ENCODE assay signal across 13 cellular contexts in genomic region chr15:34334676-34335075, GRCh38. TPM values are rescaled to one million over a fixed set of nuclear protein-coding genes. Genes with fewer than 3 reads are reported as not detected.
DNase-seq lines count a peak whose midpoint lies in the region; ATAC-seq and TF ChIP-seq lines count a peak whose summit lies in the region.
"Had no signal": no experiment of that assay in that cellular context is flagged by ENCODE, and none has a peak within 500 bp of the region (broad histone marks: within the 10 kb centered on the region; RNA-seq: fewer than 3 reads in every experiment).

No MANE protein-coding gene starts in this region.

- H3K9me3 Mint-ChIP-seq in activated T-cell treated with anti-CD3 and anti-CD28 coated beads, Interleukin-2, amount 50 U/mL, for 72 hours, result no peaks in the 10 kb centered on the region
- H3K9me3 Mint-ChIP-seq in activated B cell treated with CpG ODN at 0.5 μM for 24 hours, result no peaks in the 10 kb centered on the region
- no peaks in the 10 kb centered on the region for H3K9me3 Mint-ChIP-seq in stimulated activated naive CD8-positive, alpha-beta T cell treated with anti-CD3 and anti-CD28 coated beads, Interleukin-15, amount 100 ng/mL, for 72 hours

- POLR2A ChIA-PET in activated B cell treated with CpG ODN at 0.5 μM for 24 hours (lab: Charles Lee), result interaction anchor here (1.2 to 8.0 kb wide), 5 partner anchors 7 to 635 kb away, joined by 3 to 113 read pairs (median 22); partner anchors contain the start of genes AQR, LPCAT4, NOP10 and NUTM1

- no peaks in the 10 kb centered on the region for H3K36me3 ChIP-seq in H7 (replicated peaks; ENCODE audit: control insufficient read depth, insufficient read depth, low read length)
- H3K36me3 ChIP-seq: BE2C, pancreas had no signal

- no peak for DNase-seq in activated T-cell treated with anti-CD3 and anti-CD28 coated beads, Interleukin-2, amount 50 U/mL, for 72 hours
- DNase-seq in activated T-cell treated with anti-CD3 and anti-CD28 coated beads for 4 hours (no peak), activated B cell treated with CpG ODN at 0.5 μM for 24 hours (no peak), erythroblast (lab: John Stamatoyannopoulos, UW) (peak; percentile 40 to 51), HK-2 (ENCODE audit: unreplicated experiment) (no peak), H7 (no peak), DMS153 treated with DMSO at 0.1 percent for 48 hours (lab: John Stamatoyannopoulos, UW; ENCODE audit: unreplicated experiment) (no peak)
- DNase-seq in stimulated activated naive CD8-positive, alpha-beta T cell treated with anti-CD3 and anti-CD28 coated beads, Interleukin-15, amount 100 ng/mL, for 72 hours, result no peak
- DNase-seq: activated CD4-positive, alpha-beta T cell treated with anti-CD3 and anti-CD28 coated beads for 1 hour; BE2C; cerebellar nuclear complex; NCI-H1092 treated with DMSO at 0.1 percent for 48 hours; pancreas had no signal

- H3K27me3 ChIP-seq in H7 (ENCODE audit: control insufficient read depth, insufficient read depth, low read length), result no peaks in the 10 kb centered on the region; the same call in 1 of the 2 replicates
- H3K27me3 ChIP-seq: BE2C, pancreas had no signal

- CTCF ChIA-PET in activated B cell treated with CpG ODN at 0.5 μM for 24 hours (lab: Charles Lee), result interaction anchor here (1.4 kb wide), 2 partner anchors 8 to 32 kb away, joined by 3 to 4 read pairs; partner anchors contain the start of genes LPCAT4, NOP10 and NUTM1

- no peak for TF ChIP-seq POLR2A in erythroblast (IDR thresholded peaks at IDR 0.05; ENCODE audit: low read length)

- H3K27ac Mint-ChIP-seq in activated T-cell treated with anti-CD3 and anti-CD28 coated beads, Interleukin-2, amount 50 U/mL, for 72 hours, result peak overlapping the region; percentile 94
- peak overlapping the region; percentile 99 for H3K27ac Mint-ChIP-seq in activated B cell treated with CpG ODN at 0.5 μM for 24 hours
- peak overlapping the region in 1 of 2 donors; percentile 96 for H3K27ac Mint-ChIP-seq in stimulated activated naive CD8-positive, alpha-beta T cell treated with anti-CD3 and anti-CD28 coated beads, Interleukin-15, amount 100 ng/mL, for 72 hours

- no peak for TF ChIP-seq CTCF in activated B cell treated with CpG ODN at 0.5 μM for 24 hours (IDR thresholded peaks at IDR 0.05)

- H3K36me3 Mint-ChIP-seq in activated T-cell treated with anti-CD3 and anti-CD28 coated beads, Interleukin-2, amount 50 U/mL, for 72 hours (ENCODE audit: insufficient read depth in 2 of 2), result peaks cover 0 to under 1% of the 10 kb centered on the region in 2 donors
- H3K36me3 Mint-ChIP-seq in activated B cell treated with CpG ODN at 0.5 μM for 24 hours (ENCODE audit: low read depth), result peaks cover 26% of the 10 kb centered on the region

- intact Hi-C loops in activated B cell treated with CpG ODN at 0.5 μM for 24 hours (cut with micrococcal nuclease), result loop anchor here (1.0 to 5.0 kb wide), 2 partner anchors 8 to 33 kb away; partner anchors contain the start of gene LPCAT4

- no peak overlapping the region for H3K4me3 ChIP-seq in H7 (ENCODE audit: insufficient read depth, low read depth, low read length)
- H3K4me3 ChIP-seq: pancreas had no signal

- peak overlapping the region; percentile 94 to 96 for H3K4me3 Mint-ChIP-seq in activated T-cell treated with anti-CD3 and anti-CD28 coated beads, Interleukin-2, amount 50 U/mL, for 72 hours
- H3K4me3 Mint-ChIP-seq in activated B cell treated with CpG ODN at 0.5 μM for 24 hours, result peak overlapping the region; percentile 99
- H3K4me3 Mint-ChIP-seq in stimulated activated naive CD8-positive, alpha-beta T cell treated with anti-CD3 and anti-CD28 coated beads, Interleukin-15, amount 100 ng/mL, for 72 hours, result peak overlapping the region; percentile 96 to 99

- no peak for ATAC-seq in activated T-cell treated with anti-CD3 and anti-CD28 coated beads, Interleukin-2, amount 50 U/mL, for 72 hours (replicated peaks in 1 of 2)
- no peak for ATAC-seq in activated B cell treated with CpG ODN at 0.5 μM for 24 hours (ENCODE audit: low read depth)
- no peak for ATAC-seq in stimulated activated naive CD8-positive, alpha-beta T cell treated with anti-CD3 and anti-CD28 coated beads, Interleukin-15, amount 100 ng/mL, for 72 hours
- ATAC-seq: pancreas had no signal

- H3K4me1 Mint-ChIP-seq in activated T-cell treated with anti-CD3 and anti-CD28 coated beads, Interleukin-2, amount 50 U/mL, for 72 hours (ENCODE audit: low read depth), result peaks cover 80% of the 10 kb centered on the region
- H3K4me1 Mint-ChIP-seq in activated B cell treated with CpG ODN at 0.5 μM for 24 hours, result peaks cover 73% of the 10 kb centered on the region
- H3K4me1 Mint-ChIP-seq in stimulated activated naive CD8-positive, alpha-beta T cell treated with anti-CD3 and anti-CD28 coated beads, Interleukin-15, amount 100 ng/mL, for 72 hours, result peaks cover 65% of the 10 kb centered on the region

- no peaks in the 10 kb centered on the region for H3K27me3 Mint-ChIP-seq in activated T-cell treated with anti-CD3 and anti-CD28 coated beads, Interleukin-2, amount 50 U/mL, for 72 hours (ENCODE audit: low read depth)
- H3K27me3 Mint-ChIP-seq in activated B cell treated with CpG ODN at 0.5 μM for 24 hours, result no peaks in the 10 kb centered on the region
- H3K27me3 Mint-ChIP-seq in stimulated activated naive CD8-positive, alpha-beta T cell treated with anti-CD3 and anti-CD28 coated beads, Interleukin-15, amount 100 ng/mL, for 72 hours, result no peaks in the 10 kb centered on the region

RNA-seq across cellular contexts. Expression of gene SLC12A6, which starts 2.9 kb away (rescaled TPM):
- total RNA-seq in activated T-cell treated with anti-CD3 and anti-CD28 coated beads, Interleukin-2, amount 50 U/mL, for 72 hours, result 10 to 100 TPM; 25.0 to 31.3 TPM
- total RNA-seq in activated B cell treated with CpG ODN at 0.5 μM for 24 hours, result 61.3 and 74.4 TPM in 2 replicates
- 4.9 and 8.5 TPM in 2 replicates for total RNA-seq in H7 (2014; rRNA removed; shearing (Covaris generic))

RNA-seq across cellular contexts. Expression of gene NOP10, which starts 8.3 kb away (rescaled TPM):
- total RNA-seq in activated T-cell treated with anti-CD3 and anti-CD28 coated beads, Interleukin-2, amount 50 U/mL, for 72 hours, result 100 to 1,000 TPM; 126 to 158 TPM
- 116 and 130 TPM in 2 replicates for total RNA-seq in activated B cell treated with CpG ODN at 0.5 μM for 24 hours
- 273 and 339 TPM in 2 replicates for total RNA-seq in H7 (2014; rRNA removed; shearing (Covaris generic))

RNA-seq across cellular contexts. Expression of gene NUTM1, which starts 8.4 kb away (rescaled TPM):
- not detected for total RNA-seq in activated T-cell treated with anti-CD3 and anti-CD28 coated beads, Interleukin-2, amount 50 U/mL, for 72 hours
- not detected in 2 replicates for total RNA-seq in activated B cell treated with CpG ODN at 0.5 μM for 24 hours
- total RNA-seq in H7 (2014; rRNA removed; shearing (Covaris generic)), result 0.26 and 0.28 TPM in 2 replicates
- total RNA-seq: pancreas had no signal

RNA-seq across cellular contexts. Expression of gene LPCAT4, which starts 32.3 kb away (rescaled TPM):
- 10 to 100 TPM; 33.8 to 38.3 TPM for total RNA-seq in activated T-cell treated with anti-CD3 and anti-CD28 coated beads, Interleukin-2, amount 50 U/mL, for 72 hours
- total RNA-seq in activated B cell treated with CpG ODN at 0.5 μM for 24 hours, result 23.8 and 28.8 TPM in 2 replicates
- 49.2 and 57.5 TPM in 2 replicates for total RNA-seq in H7 (2014; rRNA removed; shearing (Covaris generic))

Comparison
In these comparisons a context has a peak if more than half of its experiments do, and no peak if none do; other contexts are left out.
1. DNase-seq: peak in erythroblast (2 of 2); none in activated T-cell treated with anti-CD3 and anti-CD28 coated beads, Interleukin-2, amount 50 U/mL, for 72 hours (0 of 2), activated T-cell treated with anti-CD3 and anti-CD28 coated beads for 4 hours (single experiment), activated B cell treated with CpG ODN at 0.5 μM for 24 hours (single experiment), stimulated activated naive CD8-positive, alpha-beta T cell treated with anti-CD3 and anti-CD28 coated beads, Interleukin-15, amount 100 ng/mL, for 72 hours (0 of 2), HK-2 (single experiment), H7 (single experiment) and DMS153 treated with DMSO at 0.1 percent for 48 hours (single experiment).
2. Peak in every context shown above with its lines, with median percentiles within 50 percentile points of each other: H3K4me3 Mint-ChIP-seq.